ENCODE assay signal across 2 cellular contexts in the genomic region with DNA sequence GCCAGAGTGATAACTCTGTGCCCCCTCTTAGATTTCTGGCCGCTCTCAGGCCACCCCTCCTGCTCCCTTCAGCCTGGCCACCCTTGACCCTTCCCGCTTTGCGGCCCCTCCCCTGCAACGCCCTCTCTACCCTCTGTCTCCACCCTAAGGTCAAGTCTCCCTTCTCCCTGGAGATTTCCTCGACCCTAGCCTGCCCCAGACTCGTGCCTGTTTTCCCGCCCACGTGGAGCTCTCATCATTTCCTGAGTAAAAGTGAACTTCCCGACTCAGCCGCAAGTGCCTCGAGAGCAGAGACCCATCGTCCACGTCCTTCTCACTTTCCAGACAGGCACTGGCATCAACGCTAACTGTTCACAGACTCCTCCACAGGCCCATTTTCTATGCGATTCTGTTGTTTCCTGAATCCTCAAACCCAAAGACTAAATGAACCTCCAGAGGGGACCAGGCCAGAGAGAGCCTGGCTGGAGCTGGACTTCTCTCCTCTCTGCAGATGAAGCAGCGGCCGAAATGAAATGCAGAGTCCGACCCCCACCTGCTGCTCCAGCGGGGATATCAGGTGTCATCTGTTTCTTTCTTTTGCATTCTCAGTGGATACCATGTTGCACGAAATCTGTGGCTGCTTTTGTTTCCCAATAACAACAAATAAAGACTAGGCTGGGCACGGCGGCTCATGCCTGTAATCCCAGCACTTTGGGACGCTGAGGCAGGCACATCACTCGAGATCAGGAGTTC.
TF ChIP-seq lines count a peak whose summit lies in the region.

No MANE protein-coding gene starts in this region.

TF ChIP-seq in HEK293T, 16 proteins besides CTCF, POLR2A, EP300 and RAD21:
- TF ChIP-seq L3MBTL2 (conservative IDR thresholded peaks at IDR 0.05) (peak; percentile 98), SUZ12 (IDR thresholded peaks at IDR 0.05) (no peak), ARNT (IDR thresholded peaks at IDR 0.05) (no peak)

TF ChIP-seq in H1, 55 proteins besides CTCF, POLR2A, EP300 and RAD21:
- no peak for TF ChIP-seq EGR1 (IDR thresholded peaks at IDR 0.05; ENCODE audit: borderline replicate concordance, low read depth, low read length)
- peak; percentile 90 for TF ChIP-seq E2F6 (IDR thresholded peaks at IDR 0.05)
- TF ChIP-seq MAX (IDR thresholded peaks at IDR 0.05), result peak; percentile 69; the same call in 1 of the 2 replicates
- no peak for TF ChIP-seq BRCA1 (IDR thresholded peaks at IDR 0.05; ENCODE audit: low read depth, low read length)
TF ChIP-seq in H1: peak in this region for 2.
